Comparison of ENCODE assay signal across 1 cellular context in the genomic region with DNA sequence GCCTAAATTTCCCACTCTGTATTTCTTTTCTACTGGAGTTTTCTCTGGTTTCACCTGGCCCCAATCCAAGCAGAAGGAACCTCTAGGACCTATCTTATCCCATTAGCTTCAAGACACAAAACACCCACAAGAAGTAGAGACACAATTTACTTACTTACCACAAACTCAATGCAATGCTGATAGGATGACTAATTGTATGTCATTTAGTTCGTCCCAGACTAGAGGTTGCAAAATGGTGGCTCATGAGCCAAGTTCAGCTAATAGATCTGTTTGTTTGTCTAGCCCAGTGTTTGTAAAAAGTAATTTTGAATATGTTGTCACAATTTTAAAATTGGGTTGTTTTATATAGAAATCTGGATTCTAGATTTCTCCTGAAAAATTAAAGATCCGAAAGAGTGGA.
TF ChIP-seq lines count a peak whose summit lies in the region.

No MANE protein-coding gene starts in this region.

TF ChIP-seq in K562, 482 proteins besides CTCF, POLR2A, EP300 and RAD21 (continued from another document):
- no peak for TF ChIP-seq RB1 (IDR thresholded peaks at IDR 0.05; ENCODE audit: low read depth)
- no peak for TF ChIP-seq SPI1 (IDR thresholded peaks at IDR 0.05; ENCODE audit: borderline replicate concordance, low read depth, low read length)
- TF ChIP-seq EWSR1 (IDR thresholded peaks at IDR 0.05; ENCODE audit: borderline replicate concordance, low read depth, partially characterized antibody) = no peak
- no peak for TF ChIP-seq KHSRP (IDR thresholded peaks at IDR 0.05)
- TF ChIP-seq ZNF253 (CRISPR knock-in tag; conservative IDR thresholded peaks at IDR 0.05) = no peak
- TF ChIP-seq TEAD4 (IDR thresholded peaks at IDR 0.05; ENCODE audit: low read length) = peak; percentile 21; the same call in 1 of the 2 replicates
- TF ChIP-seq TEAD4 (CRISPR knock-in tag; IDR thresholded peaks at IDR 0.05; ENCODE audit: borderline replicate concordance) = no peak
- TF ChIP-seq, protein P1, sequence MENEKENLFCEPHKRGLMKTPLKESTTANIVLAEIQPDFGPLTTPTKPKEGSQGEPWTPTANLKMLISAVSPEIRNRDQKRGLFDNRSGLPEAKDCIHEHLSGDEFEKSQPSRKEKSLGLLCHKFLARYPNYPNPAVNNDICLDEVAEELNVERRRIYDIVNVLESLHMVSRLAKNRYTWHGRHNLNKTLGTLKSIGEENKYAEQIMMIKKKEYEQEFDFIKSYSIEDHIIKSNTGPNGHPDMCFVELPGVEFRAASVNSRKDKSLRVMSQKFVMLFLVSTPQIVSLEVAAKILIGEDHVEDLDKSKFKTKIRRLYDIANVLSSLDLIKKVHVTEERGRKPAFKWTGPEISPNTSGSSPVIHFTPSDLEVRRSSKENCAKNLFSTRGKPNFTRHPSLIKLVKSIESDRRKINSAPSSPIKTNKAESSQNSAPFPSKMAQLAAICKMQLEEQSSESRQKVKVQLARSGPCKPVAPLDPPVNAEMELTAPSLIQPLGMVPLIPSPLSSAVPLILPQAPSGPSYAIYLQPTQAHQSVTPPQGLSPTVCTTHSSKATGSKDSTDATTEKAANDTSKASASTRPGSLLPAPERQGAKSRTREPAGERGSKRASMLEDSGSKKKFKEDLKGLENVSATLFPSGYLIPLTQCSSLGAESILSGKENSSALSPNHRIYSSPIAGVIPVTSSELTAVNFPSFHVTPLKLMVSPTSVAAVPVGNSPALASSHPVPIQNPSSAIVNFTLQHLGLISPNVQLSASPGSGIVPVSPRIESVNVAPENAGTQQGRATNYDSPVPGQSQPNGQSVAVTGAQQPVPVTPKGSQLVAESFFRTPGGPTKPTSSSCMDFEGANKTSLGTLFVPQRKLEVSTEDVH (IDR thresholded peaks at IDR 0.05; ENCODE audit: low read depth, partially characterized antibody) = no peak
- no peak for TF ChIP-seq CBFB (CRISPR knock-in tag; IDR thresholded peaks at IDR 0.05)
- TF ChIP-seq CBFA2T3 (IDR thresholded peaks at IDR 0.05) = peak; percentile 39
- TF ChIP-seq HEY1 (CRISPR knock-in tag; IDR thresholded peaks at IDR 0.05; ENCODE audit: borderline replicate concordance) = no peak
- TF ChIP-seq CBX8 (IDR thresholded peaks at IDR 0.05; ENCODE audit: borderline replicate concordance, extremely low read depth, low read depth, low read length, poor library complexity, severe bottlenecking) = no peak
- TF ChIP-seq, protein P2, sequence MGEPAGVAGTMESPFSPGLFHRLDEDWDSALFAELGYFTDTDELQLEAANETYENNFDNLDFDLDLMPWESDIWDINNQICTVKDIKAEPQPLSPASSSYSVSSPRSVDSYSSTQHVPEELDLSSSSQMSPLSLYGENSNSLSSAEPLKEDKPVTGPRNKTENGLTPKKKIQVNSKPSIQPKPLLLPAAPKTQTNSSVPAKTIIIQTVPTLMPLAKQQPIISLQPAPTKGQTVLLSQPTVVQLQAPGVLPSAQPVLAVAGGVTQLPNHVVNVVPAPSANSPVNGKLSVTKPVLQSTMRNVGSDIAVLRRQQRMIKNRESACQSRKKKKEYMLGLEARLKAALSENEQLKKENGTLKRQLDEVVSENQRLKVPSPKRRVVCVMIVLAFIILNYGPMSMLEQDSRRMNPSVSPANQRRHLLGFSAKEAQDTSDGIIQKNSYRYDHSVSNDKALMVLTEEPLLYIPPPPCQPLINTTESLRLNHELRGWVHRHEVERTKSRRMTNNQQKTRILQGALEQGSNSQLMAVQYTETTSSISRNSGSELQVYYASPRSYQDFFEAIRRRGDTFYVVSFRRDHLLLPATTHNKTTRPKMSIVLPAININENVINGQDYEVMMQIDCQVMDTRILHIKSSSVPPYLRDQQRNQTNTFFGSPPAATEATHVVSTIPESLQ (CRISPR knock-in tag; IDR thresholded peaks at IDR 0.05) = no peak
- no peak for TF ChIP-seq ZNF3 (CRISPR knock-in tag; IDR thresholded peaks at IDR 0.05)
- TF ChIP-seq EHMT2 (IDR thresholded peaks at IDR 0.05) = 0 out of 2 replicates have a peak, but pooled peaks have one; percentile 21
- TF ChIP-seq ZNF445 (CRISPR knock-in tag; IDR thresholded peaks at IDR 0.05; ENCODE audit: low read depth) = no peak
- TF ChIP-seq ZNF408 (CRISPR knock-in tag; IDR thresholded peaks at IDR 0.05; ENCODE audit: low read depth) = no peak
- TF ChIP-seq EZH2 (IDR thresholded peaks at IDR 0.05; ENCODE audit: borderline replicate concordance, low read depth, low read length) = no peak
- TF ChIP-seq TAF7 (tag; IDR thresholded peaks at IDR 0.05) = no peak
- TF ChIP-seq NFIC (IDR thresholded peaks at IDR 0.05) = peak; percentile 31; the same call in 1 of the 2 replicates
- no peak for TF ChIP-seq ZNF507 (tag; conservative IDR thresholded peaks at IDR 0.05)
- no peak for TF ChIP-seq YY1 (IDR thresholded peaks at IDR 0.05; ENCODE audit: borderline replicate concordance in 1 of 3, control insufficient read depth in 1 of 3, extremely low read depth in 1 of 3, insufficient read depth in 3 of 3, insufficient read length in 1 of 3, insufficient replicate concordance in 2 of 3, low read depth in 1 of 3, low read length in 2 of 3)
- no peak for TF ChIP-seq PHB (CRISPR knock-in tag; IDR thresholded peaks at IDR 0.05)
- TF ChIP-seq, protein P3, sequence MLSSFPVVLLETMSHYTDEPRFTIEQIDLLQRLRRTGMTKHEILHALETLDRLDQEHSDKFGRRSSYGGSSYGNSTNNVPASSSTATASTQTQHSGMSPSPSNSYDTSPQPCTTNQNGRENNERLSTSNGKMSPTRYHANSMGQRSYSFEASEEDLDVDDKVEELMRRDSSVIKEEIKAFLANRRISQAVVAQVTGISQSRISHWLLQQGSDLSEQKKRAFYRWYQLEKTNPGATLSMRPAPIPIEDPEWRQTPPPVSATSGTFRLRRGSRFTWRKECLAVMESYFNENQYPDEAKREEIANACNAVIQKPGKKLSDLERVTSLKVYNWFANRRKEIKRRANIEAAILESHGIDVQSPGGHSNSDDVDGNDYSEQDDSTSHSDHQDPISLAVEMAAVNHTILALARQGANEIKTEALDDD (IDR thresholded peaks at IDR 0.05) = no peak
- TF ChIP-seq MCM2 (IDR thresholded peaks at IDR 0.05; ENCODE audit: low read depth) = no peak
TF ChIP-seq in K562: peak in this region for 4.
